In the genomic region with DNA sequence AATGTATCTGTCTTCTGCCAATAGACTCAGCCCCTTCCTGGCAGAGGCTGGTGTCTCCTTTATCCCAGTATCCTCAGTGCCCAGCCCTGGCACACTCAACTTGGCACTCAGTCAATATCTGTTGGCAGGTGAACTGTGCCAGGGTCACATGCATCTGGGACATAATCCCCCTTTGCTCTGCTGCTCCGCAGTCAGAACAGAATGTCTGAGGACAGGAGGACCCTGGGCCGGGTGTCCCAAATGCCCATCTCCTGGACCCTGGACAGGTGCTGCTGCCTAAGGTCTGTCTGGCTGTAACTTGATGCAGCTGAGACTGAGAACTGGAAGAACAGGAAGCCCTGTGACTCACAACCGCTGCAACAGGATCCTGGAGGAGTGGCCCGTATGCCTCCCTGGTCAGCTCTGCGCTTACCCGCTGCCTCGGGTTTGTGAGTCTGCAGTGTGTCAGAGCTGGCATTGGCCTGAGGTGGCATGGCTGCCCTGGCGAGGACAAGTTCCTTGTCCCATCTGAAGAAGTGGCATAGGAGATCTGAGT, we compare ENCODE assay signal across 7 cellular contexts. TPM values are rescaled to one million over a fixed set of nuclear protein-coding genes. Genes with fewer than 3 reads are reported as not detected.
DNase-seq lines count a peak whose midpoint lies in the region; ATAC-seq and TF ChIP-seq lines count a peak whose summit lies in the region.

No MANE protein-coding gene starts in this region.

- in situ Hi-C loops in gastrocnemius medialis (cut with MboI; ENCODE audit: low sequenced_read_pairs in 4 of 4): loop anchor here in 1 of 4 donors (25.0 kb wide), 1 partner anchor 383 kb away; the partner anchor contains the start of genes INO80B, MOGS, MRPL53 and WBP1

- H3K9ac ChIP-seq in H9 (ENCODE audit: extremely low read depth, insufficient read length, low read length): no peak overlapping the region

- ATAC-seq in activated naive CD8-positive, alpha-beta T cell treated with anti-CD3 and anti-CD28 coated beads, Interleukin-2, amount 10 ng/mL, durations not matched to agents 7 days and 5 days (ENCODE audit: low read depth): no peak
- ATAC-seq in left ventricle myocardium superior (peak; percentile 80), gastrocnemius medialis (peak; percentile 86 to 91), HG03280 (IDR thresholded peaks at IDR 0.05; ENCODE audit: unreplicated experiment) (no peak)

- H3K36me3 ChIP-seq in gastrocnemius medialis: no peaks in the 10 kb centered on the region

- peak overlapping the region in 1 of 4 donors; percentile 19 for H3K4me3 ChIP-seq in gastrocnemius medialis

- no peak overlapping the region for H2BK20ac ChIP-seq in H9 (ENCODE audit: low read depth, low read length, poor library complexity, severe bottlenecking)

- H3K23me2 ChIP-seq in H9 (ENCODE audit: insufficient read length, low read depth, low read length, poor library complexity, severe bottlenecking): no peaks in the 10 kb centered on the region

- peaks cover 30% of the 10 kb centered on the region; the same call in 1 of the 2 replicates for H3K4me1 ChIP-seq in H9 (ENCODE audit: insufficient read depth, low read length)
- H3K4me1 ChIP-seq in gastrocnemius medialis: peaks cover 69 to 88% of the 10 kb centered on the region in 2 donors

- no peak overlapping the region for H3K27ac ChIP-seq in H9 (ENCODE audit: insufficient read length, low read depth, low read length)
- peak overlapping the region; percentile 86 to 98 (median 94) for H3K27ac ChIP-seq in gastrocnemius medialis

- no peak overlapping the region for H2BK120ac ChIP-seq in H9 (ENCODE audit: low read depth, low read length, poor library complexity, severe bottlenecking)

- H3K9me3 ChIP-seq in H9 (ENCODE audit: control insufficient read depth, low read depth, low read length) (no peaks in the 10 kb centered on the region), gastrocnemius medialis (no peaks in the 10 kb centered on the region)

- H2BK5ac ChIP-seq in H9 (ENCODE audit: insufficient read length, low read length): no peak overlapping the region

- H3T11ph ChIP-seq in H9 (ENCODE audit: low read length): no peak overlapping the region

- H3K79me2 ChIP-seq in H9 (ENCODE audit: insufficient read depth, low read length): peaks cover 57% of the 10 kb centered on the region

- no peak overlapping the region for H2AK5ac ChIP-seq in H9 (ENCODE audit: insufficient read length, low read length)

- H3K4ac ChIP-seq in H9 (ENCODE audit: low read depth, low read length): no peak overlapping the region

- peak; percentile 78 to 86 for TF ChIP-seq POLR2A in gastrocnemius medialis (IDR thresholded peaks at IDR 0.05)

- no CpG with 5 or more reads among the region's 8 CpGs for WGBS in H9 (ENCODE audit: extremely low coverage, insufficient read length, low lambda C conversion rate)

- no peak overlapping the region for H4K8ac ChIP-seq in H9 (replicated peaks; ENCODE audit: insufficient read length, low read depth, low read length)

- no peak overlapping the region for H2BK15ac ChIP-seq in H9 (ENCODE audit: low read depth, low read length)

- no peak overlapping the region for H4K5ac ChIP-seq in H9 (ENCODE audit: insufficient read length, low read depth, low read length)

- H3K4me2 ChIP-seq in H9 (ENCODE audit: insufficient read depth, insufficient read length, low read length): peak overlapping the region; percentile 12

- POLR2A ChIA-PET in activated naive CD8-positive, alpha-beta T cell treated with anti-CD3 and anti-CD28 coated beads, Interleukin-2, amount 10 ng/mL, durations not matched to agents 7 days and 5 days (lab: Charles Lee): no interaction called here

- H3K18ac ChIP-seq in H9 (ENCODE audit: insufficient read length, low read depth, low read length): no peak overlapping the region

- peaks cover 3 to 29% (median 9%) of the 10 kb centered on the region in 3 experiments; a peak in 5 of 7 replicates for H3K36me3 Mint-ChIP-seq in H9 (ENCODE audit: insufficient read depth in 1 of 3, low read depth in 3 of 3)
- peaks cover 10% of the 10 kb centered on the region for H3K36me3 Mint-ChIP-seq in activated naive CD8-positive, alpha-beta T cell treated with anti-CD3 and anti-CD28 coated beads, Interleukin-2, amount 10 ng/mL, durations not matched to agents 7 days and 5 days

- H3K56ac ChIP-seq in H9 (ENCODE audit: insufficient read length, low read depth, low read length): no peak overlapping the region

- no peak overlapping the region; the same call in 1 of the 2 replicates for H3K14ac ChIP-seq in H9 (ENCODE audit: insufficient read depth, low read length)

- DNase-seq in H9 (peak; percentile 72), NOMO-1 treated with DMSO at 0.1 percent for 48 hours (lab: John Stamatoyannopoulos, UW; ENCODE audit: unreplicated experiment) (peak; percentile 58), left ventricle myocardium superior (peak; percentile 78), gastrocnemius medialis (peak; percentile 96 to 98), NAMALWA (ENCODE audit: low spot score) (no peak)
- no peak for DNase-seq in activated naive CD8-positive, alpha-beta T cell treated with anti-CD3 and anti-CD28 coated beads, Interleukin-2, amount 10 ng/mL, durations not matched to agents 7 days and 5 days

- intact Hi-C loops in left ventricle myocardium superior (cut with micrococcal nuclease) (no loop called here), gastrocnemius medialis (cut with DNase I; ENCODE audit: low total_unique reads) (no loop called here)

- H3K27me3 Mint-ChIP-seq in H9 (ENCODE audit: low read depth): no peaks in the 10 kb centered on the region
- H3K27me3 Mint-ChIP-seq in activated naive CD8-positive, alpha-beta T cell treated with anti-CD3 and anti-CD28 coated beads, Interleukin-2, amount 10 ng/mL, durations not matched to agents 7 days and 5 days: no peaks in the 10 kb centered on the region

- no peak for TF ChIP-seq CTCF in H9 (conservative IDR thresholded peaks at IDR 0.05)
- no peak for TF ChIP-seq CTCF in gastrocnemius medialis (IDR thresholded peaks at IDR 0.05 in 4 of 5, conservative IDR thresholded peaks at IDR 0.05 in 1 of 5)

- H3K4me3 Mint-ChIP-seq in H9: no peak overlapping the region
- H3K4me3 Mint-ChIP-seq in activated naive CD8-positive, alpha-beta T cell treated with anti-CD3 and anti-CD28 coated beads, Interleukin-2, amount 10 ng/mL, durations not matched to agents 7 days and 5 days: peak overlapping the region; percentile 64

- H3K27me3 ChIP-seq in H9 (ENCODE audit: insufficient read depth, low read length) (no peaks in the 10 kb centered on the region), gastrocnemius medialis (no peaks in the 10 kb centered on the region)

- H3K27ac Mint-ChIP-seq in H9: peak overlapping the region in 2 of 3 experiments; percentile 41 to 91; a peak in 1 of 7 replicates
- peak overlapping the region; percentile 84 for H3K27ac Mint-ChIP-seq in activated naive CD8-positive, alpha-beta T cell treated with anti-CD3 and anti-CD28 coated beads, Interleukin-2, amount 10 ng/mL, durations not matched to agents 7 days and 5 days

- H3K79me1 ChIP-seq in H9 (ENCODE audit: insufficient read depth, low read depth, low read length, poor library complexity, severe bottlenecking): peaks cover 12% of the 10 kb centered on the region

- H4K20me1 ChIP-seq in H9 (ENCODE audit: control insufficient read depth, insufficient read depth, insufficient read length): no peaks in the 10 kb centered on the region

- H4K91ac ChIP-seq in H9 (ENCODE audit: insufficient read length, low read depth, low read length): no peak overlapping the region

- no peak overlapping the region for H3K23ac ChIP-seq in H9 (ENCODE audit: insufficient read length, low read depth, low read length)

- no peaks in the 10 kb centered on the region for H3K9me3 Mint-ChIP-seq in H9
- H3K9me3 Mint-ChIP-seq in activated naive CD8-positive, alpha-beta T cell treated with anti-CD3 and anti-CD28 coated beads, Interleukin-2, amount 10 ng/mL, durations not matched to agents 7 days and 5 days: no peaks in the 10 kb centered on the region

- no peak overlapping the region for H2AFZ ChIP-seq in H9 (ENCODE audit: low read length)

- no peak overlapping the region for H2BK12ac ChIP-seq in H9 (ENCODE audit: insufficient read length, low read depth, low read length)

- peaks cover 85 to 88% of the 10 kb centered on the region in 2 experiments for H3K4me1 Mint-ChIP-seq in H9
- H3K4me1 Mint-ChIP-seq in activated naive CD8-positive, alpha-beta T cell treated with anti-CD3 and anti-CD28 coated beads, Interleukin-2, amount 10 ng/mL, durations not matched to agents 7 days and 5 days: peaks cover 89% of the 10 kb centered on the region

RNA-seq across cellular contexts. Expression of gene HK2, which starts 11.4 kb away (rescaled TPM):
- 51.3 and 54.3 TPM in 2 replicates for total RNA-seq in H9 (2021)
- 10 to 100 TPM; 39.8 to 40.9 TPM for total RNA-seq in activated naive CD8-positive, alpha-beta T cell treated with anti-CD3 and anti-CD28 coated beads, Interleukin-2, amount 10 ng/mL, durations not matched to agents 7 days and 5 days
- total RNA-seq in left ventricle myocardium superior: 3.8 TPM
- total RNA-seq in gastrocnemius medialis: 10 to 100 TPM; 18.1 to 57.6 (median 42.1) TPM

Comparison
In these comparisons a context has a peak if more than half of its experiments do, and no peak if none do; other contexts are left out.
1. DNase-seq: peak in H9 (single experiment), NOMO-1 treated with DMSO at 0.1 percent for 48 hours (single experiment), left ventricle myocardium superior (single experiment) and gastrocnemius medialis (2 of 2); none in activated naive CD8-positive, alpha-beta T cell treated with anti-CD3 and anti-CD28 coated beads, Interleukin-2, amount 10 ng/mL, durations not matched to agents 7 days and 5 days (single experiment) and NAMALWA (single experiment).
2. ATAC-seq: peak in left ventricle myocardium superior (single experiment) and gastrocnemius medialis (2 of 2); none in activated naive CD8-positive, alpha-beta T cell treated with anti-CD3 and anti-CD28 coated beads, Interleukin-2, amount 10 ng/mL, durations not matched to agents 7 days and 5 days (single experiment) and HG03280 (single experiment).